1 cellular context compared by ENCODE assay signal in genomic region chr1:107840746-107841145, GRCh38.
TF ChIP-seq lines count a peak whose summit lies in the region.

No MANE protein-coding gene starts in this region.

TF ChIP-seq in WTC11, 78 proteins besides CTCF, POLR2A, EP300 and RAD21 (continued from another document):
- TF ChIP-seq CBFB (CRISPR knock-in tag; IDR thresholded peaks at IDR 0.05; ENCODE audit: low read depth): no peak
- no peak for TF ChIP-seq TP53 (CRISPR knock-in tag; IDR thresholded peaks at IDR 0.05)
